1 cellular context compared by ENCODE assay signal in the genomic region with DNA sequence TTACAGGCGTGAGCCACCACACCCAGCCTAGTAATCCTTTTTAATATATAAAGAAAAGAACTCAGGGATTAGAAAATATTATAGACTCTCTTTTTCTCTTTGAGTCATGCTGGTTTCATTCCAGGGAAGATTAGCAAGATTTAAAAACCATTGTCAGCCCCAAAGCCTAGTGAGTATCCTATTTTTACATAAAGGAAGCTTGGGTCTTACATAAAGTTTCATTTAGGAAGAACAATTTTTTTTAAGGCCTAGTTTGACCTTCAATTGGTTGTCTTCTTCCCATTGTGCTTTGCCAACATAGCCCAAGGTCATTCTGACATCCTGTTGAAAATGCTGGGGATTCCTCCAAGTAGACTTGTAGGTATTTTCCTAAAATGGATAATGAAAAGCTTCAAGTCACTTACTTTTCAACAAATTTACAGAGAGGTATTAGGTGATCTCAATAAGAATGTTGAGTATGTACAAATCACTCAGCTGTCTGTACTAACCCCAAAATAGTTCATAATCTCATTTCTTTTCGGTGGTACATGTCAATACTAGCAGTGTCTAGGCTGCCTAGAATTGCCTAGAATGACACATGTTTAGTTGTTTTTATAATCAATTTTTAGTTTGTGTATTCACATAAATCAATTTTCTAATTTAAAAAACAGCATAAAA.
TF ChIP-seq lines count a peak whose summit lies in the region.

No MANE protein-coding gene starts in this region.

TF ChIP-seq in HepG2, 621 proteins besides CTCF, POLR2A, EP300 and RAD21:
- TF ChIP-seq HNRNPH1 (optimal IDR thresholded peaks at IDR 0.05; ENCODE audit: low read depth, low read length) (no peak), NFE2L1 (CRISPR knock-in tag; IDR thresholded peaks at IDR 0.05; ENCODE audit: borderline replicate concordance) (no peak), ISL2 (CRISPR knock-in tag; IDR thresholded peaks at IDR 0.05) (no peak), NR2C2 (CRISPR knock-in tag; IDR thresholded peaks at IDR 0.05; ENCODE audit: borderline replicate concordance) (no peak), GABPB1 (CRISPR knock-in tag; IDR thresholded peaks at IDR 0.05) (no peak), SYNCRIP (IDR thresholded peaks at IDR 0.05; ENCODE audit: insufficient read depth, low read depth, low read length) (no peak), CCDC6 (CRISPR knock-in tag; IDR thresholded peaks at IDR 0.05) (no peak), SSRP1 (CRISPR knock-in tag; IDR thresholded peaks at IDR 0.05) (no peak), HMG20B (CRISPR knock-in tag; conservative IDR thresholded peaks at IDR 0.05) (no peak), TOE1 (CRISPR knock-in tag; IDR thresholded peaks at IDR 0.05) (no peak), ZNF629 (CRISPR knock-in tag; conservative IDR thresholded peaks at IDR 0.05) (no peak), PAF1 (CRISPR knock-in tag; IDR thresholded peaks at IDR 0.05) (no peak), MAFG (CRISPR knock-in tag; IDR thresholded peaks at IDR 0.05) (no peak), RELA (CRISPR knock-in tag; IDR thresholded peaks at IDR 0.05) (no peak)
- TF ChIP-seq, protein P1, sequence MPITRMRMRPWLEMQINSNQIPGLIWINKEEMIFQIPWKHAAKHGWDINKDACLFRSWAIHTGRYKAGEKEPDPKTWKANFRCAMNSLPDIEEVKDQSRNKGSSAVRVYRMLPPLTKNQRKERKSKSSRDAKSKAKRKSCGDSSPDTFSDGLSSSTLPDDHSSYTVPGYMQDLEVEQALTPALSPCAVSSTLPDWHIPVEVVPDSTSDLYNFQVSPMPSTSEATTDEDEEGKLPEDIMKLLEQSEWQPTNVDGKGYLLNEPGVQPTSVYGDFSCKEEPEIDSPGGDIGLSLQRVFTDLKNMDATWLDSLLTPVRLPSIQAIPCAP (CRISPR knock-in tag; IDR thresholded peaks at IDR 0.05; ENCODE audit: low read depth): no peak
- TF ChIP-seq, protein P2, sequence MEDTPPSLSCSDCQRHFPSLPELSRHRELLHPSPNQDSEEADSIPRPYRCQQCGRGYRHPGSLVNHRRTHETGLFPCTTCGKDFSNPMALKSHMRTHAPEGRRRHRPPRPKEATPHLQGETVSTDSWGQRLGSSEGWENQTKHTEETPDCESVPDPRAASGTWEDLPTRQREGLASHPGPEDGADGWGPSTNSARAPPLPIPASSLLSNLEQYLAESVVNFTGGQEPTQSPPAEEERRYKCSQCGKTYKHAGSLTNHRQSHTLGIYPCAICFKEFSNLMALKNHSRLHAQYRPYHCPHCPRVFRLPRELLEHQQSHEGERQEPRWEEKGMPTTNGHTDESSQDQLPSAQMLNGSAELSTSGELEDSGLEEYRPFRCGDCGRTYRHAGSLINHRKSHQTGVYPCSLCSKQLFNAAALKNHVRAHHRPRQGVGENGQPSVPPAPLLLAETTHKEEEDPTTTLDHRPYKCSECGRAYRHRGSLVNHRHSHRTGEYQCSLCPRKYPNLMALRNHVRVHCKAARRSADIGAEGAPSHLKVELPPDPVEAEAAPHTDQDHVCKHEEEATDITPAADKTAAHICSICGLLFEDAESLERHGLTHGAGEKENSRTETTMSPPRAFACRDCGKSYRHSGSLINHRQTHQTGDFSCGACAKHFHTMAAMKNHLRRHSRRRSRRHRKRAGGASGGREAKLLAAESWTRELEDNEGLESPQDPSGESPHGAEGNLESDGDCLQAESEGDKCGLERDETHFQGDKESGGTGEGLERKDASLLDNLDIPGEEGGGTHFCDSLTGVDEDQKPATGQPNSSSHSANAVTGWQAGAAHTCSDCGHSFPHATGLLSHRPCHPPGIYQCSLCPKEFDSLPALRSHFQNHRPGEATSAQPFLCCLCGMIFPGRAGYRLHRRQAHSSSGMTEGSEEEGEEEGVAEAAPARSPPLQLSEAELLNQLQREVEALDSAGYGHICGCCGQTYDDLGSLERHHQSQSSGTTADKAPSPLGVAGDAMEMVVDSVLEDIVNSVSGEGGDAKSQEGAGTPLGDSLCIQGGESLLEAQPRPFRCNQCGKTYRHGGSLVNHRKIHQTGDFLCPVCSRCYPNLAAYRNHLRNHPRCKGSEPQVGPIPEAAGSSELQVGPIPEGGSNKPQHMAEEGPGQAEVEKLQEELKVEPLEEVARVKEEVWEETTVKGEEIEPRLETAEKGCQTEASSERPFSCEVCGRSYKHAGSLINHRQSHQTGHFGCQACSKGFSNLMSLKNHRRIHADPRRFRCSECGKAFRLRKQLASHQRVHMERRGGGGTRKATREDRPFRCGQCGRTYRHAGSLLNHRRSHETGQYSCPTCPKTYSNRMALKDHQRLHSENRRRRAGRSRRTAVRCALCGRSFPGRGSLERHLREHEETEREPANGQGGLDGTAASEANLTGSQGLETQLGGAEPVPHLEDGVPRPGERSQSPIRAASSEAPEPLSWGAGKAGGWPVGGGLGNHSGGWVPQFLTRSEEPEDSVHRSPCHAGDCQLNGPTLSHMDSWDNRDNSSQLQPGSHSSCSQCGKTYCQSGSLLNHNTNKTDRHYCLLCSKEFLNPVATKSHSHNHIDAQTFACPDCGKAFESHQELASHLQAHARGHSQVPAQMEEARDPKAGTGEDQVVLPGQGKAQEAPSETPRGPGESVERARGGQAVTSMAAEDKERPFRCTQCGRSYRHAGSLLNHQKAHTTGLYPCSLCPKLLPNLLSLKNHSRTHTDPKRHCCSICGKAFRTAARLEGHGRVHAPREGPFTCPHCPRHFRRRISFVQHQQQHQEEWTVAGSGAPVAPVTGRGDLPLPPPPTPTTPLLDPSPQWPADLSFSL (CRISPR knock-in tag; IDR thresholded peaks at IDR 0.05): no peak
- TF ChIP-seq, protein P3, sequence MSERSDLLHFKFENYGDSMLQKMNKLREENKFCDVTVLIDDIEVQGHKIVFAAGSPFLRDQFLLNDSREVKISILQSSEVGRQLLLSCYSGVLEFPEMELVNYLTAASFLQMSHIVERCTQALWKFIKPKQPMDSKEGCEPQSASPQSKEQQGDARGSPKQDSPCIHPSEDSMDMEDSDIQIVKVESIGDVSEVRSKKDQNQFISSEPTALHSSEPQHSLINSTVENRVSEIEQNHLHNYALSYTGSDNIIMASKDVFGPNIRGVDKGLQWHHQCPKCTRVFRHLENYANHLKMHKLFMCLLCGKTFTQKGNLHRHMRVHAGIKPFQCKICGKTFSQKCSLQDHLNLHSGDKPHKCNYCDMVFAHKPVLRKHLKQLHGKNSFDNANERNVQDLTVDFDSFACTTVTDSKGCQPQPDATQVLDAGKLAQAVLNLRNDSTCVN (CRISPR knock-in tag; IDR thresholded peaks at IDR 0.05; ENCODE audit: borderline replicate concordance): no peak
